Comparison of ENCODE assay signal across 22 cellular contexts in the genomic region with DNA sequence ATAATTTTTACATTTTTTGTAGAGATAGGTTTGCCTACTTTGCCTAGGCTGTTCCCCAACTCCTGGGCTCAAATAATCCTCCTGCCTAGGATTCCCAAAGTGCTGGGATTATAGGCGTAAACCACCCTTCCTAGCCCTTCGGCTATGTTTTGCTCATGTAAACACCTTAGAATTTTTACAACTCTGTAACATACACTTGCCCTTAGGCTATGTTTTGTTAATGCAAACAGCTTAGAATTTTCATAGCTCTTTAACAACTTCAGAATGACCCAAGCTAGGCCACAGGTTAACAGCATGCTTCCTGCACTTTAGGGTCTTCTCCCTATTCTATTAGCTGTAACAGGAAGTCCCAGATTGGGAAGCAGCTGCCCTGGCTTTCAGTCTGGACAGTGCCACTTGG.
"Had no signal": no experiment of that assay in that cellular context is flagged by ENCODE, and none has a peak within 500 bp of the region (broad histone marks: within the 10 kb centered on the region; RNA-seq: fewer than 3 reads in every experiment).

No MANE protein-coding gene starts in this region.

- H3K9me3 Mint-ChIP-seq: activated naive CD4-positive, alpha-beta T cell treated with anti-CD3 and anti-CD28 coated beads, Interleukin-2, amount 50 U/mL, for 24 hours; stimulated activated memory B cell treated with anti-CD40 and anti-IgM and Interleukin-4, amounts not matched to agents 10 μg/mL and 1 μg/mL and 100 μg/mL, for 72 hours had no signal

- H3K4me3 ChIP-seq: left ventricle myocardium inferior, stomach, suprapubic skin, tibial nerve, uterus had no signal

- H3K27ac ChIP-seq: left ventricle myocardium inferior, stomach, suprapubic skin, tibial nerve, uterus had no signal

- H3K4me1 ChIP-seq: left ventricle myocardium inferior, stomach, suprapubic skin, tibial nerve, uterus had no signal

- H3K36me3 ChIP-seq: left ventricle myocardium inferior, uterus had no signal

- H3K27me3 ChIP-seq: stomach, suprapubic skin, tibial nerve, uterus had no signal

- DNase-seq: activated CD4-positive, alpha-beta T cell treated with anti-CD3 and anti-CD28 coated beads for 1 hour; activated gamma-delta T cell treated with Interleukin-2 at 50 U/mL for 16 hours; activated T-cell treated with anti-CD3 and anti-CD28 coated beads, Interleukin-2, amount 50 U/mL, for 1 hour; aorta; central memory CD4-positive, alpha-beta T cell; effector memory CD4-positive, alpha-beta T cell; glutamatergic neuron; hippocampal formation; kidney glomerular epithelial cell; left ventricle myocardium inferior; nucleus accumbens; small intestine; stimulated activated CD4-positive, alpha-beta T cell treated with anti-CD3 and anti-CD28 coated beads, Interleukin-2, amount 100 ng/mL, for 24 hours; stomach; uterus had no signal

- H3K27ac Mint-ChIP-seq: activated naive CD4-positive, alpha-beta T cell treated with anti-CD3 and anti-CD28 coated beads, Interleukin-2, amount 50 U/mL, for 24 hours; brain; stimulated activated memory B cell treated with anti-CD40 and anti-IgM and Interleukin-4, amounts not matched to agents 10 μg/mL and 1 μg/mL and 100 μg/mL, for 72 hours had no signal

- ATAC-seq: esophagus mucosa; sciatic nerve; stimulated activated memory B cell treated with anti-CD40 and anti-IgM and Interleukin-4, amounts not matched to agents 10 μg/mL and 1 μg/mL and 100 μg/mL, for 72 hours had no signal

- H3K9me3 ChIP-seq: left ventricle myocardium inferior, stomach, suprapubic skin, tibial nerve, uterus had no signal

- H3K4me3 Mint-ChIP-seq: activated naive CD4-positive, alpha-beta T cell treated with anti-CD3 and anti-CD28 coated beads, Interleukin-2, amount 50 U/mL, for 24 hours; brain; stimulated activated memory B cell treated with anti-CD40 and anti-IgM and Interleukin-4, amounts not matched to agents 10 μg/mL and 1 μg/mL and 100 μg/mL, for 72 hours had no signal

- H3K27me3 Mint-ChIP-seq: activated naive CD4-positive, alpha-beta T cell treated with anti-CD3 and anti-CD28 coated beads, Interleukin-2, amount 50 U/mL, for 24 hours; brain; stimulated activated memory B cell treated with anti-CD40 and anti-IgM and Interleukin-4, amounts not matched to agents 10 μg/mL and 1 μg/mL and 100 μg/mL, for 72 hours had no signal
